Comparison of ENCODE assay signal across 8 cellular contexts in genomic region chr18:51537487-51537886, GRCh38.
A peak's percentile ranks its signal among the peaks of the same experiment; 100 is the strongest.
DNase-seq lines count a peak whose midpoint lies in the region; ATAC-seq and TF ChIP-seq lines count a peak whose summit lies in the region.

No MANE protein-coding gene starts in this region.

- no peak for TF ChIP-seq CTCF in endothelial cell (IDR thresholded peaks at IDR 0.05; ENCODE audit: unreplicated experiment)
- TF ChIP-seq CTCF in neural progenitor cell (IDR thresholded peaks at IDR 0.05), result peak; percentile 61

- H3K9ac ChIP-seq in neural progenitor cell, result no peak overlapping the region

- H3K27me3 ChIP-seq in neural progenitor cell, result no peaks in the 10 kb centered on the region

- peak; percentile 94 for ATAC-seq in GM19025 (IDR thresholded peaks at IDR 0.05; ENCODE audit: low read depth, unreplicated experiment)
- peak; percentile 78 for ATAC-seq in HG03064 (IDR thresholded peaks at IDR 0.05; ENCODE audit: low read depth, unreplicated experiment)
- no peak for ATAC-seq in HG03175 (IDR thresholded peaks at IDR 0.05; ENCODE audit: unreplicated experiment)

- H3K4me3 Mint-ChIP-seq in endothelial cell (ENCODE audit: unreplicated experiment) (no peak overlapping the region), neural progenitor cell (no peak overlapping the region)

- H3K36me3 Mint-ChIP-seq in endothelial cell (ENCODE audit: low read depth, unreplicated experiment) (no peaks in the 10 kb centered on the region), neural progenitor cell (no peaks in the 10 kb centered on the region)

- no peaks in the 10 kb centered on the region for H3K36me3 ChIP-seq in neural progenitor cell

- no peaks in the 10 kb centered on the region for H4K20me1 ChIP-seq in neural progenitor cell (ENCODE audit: low read depth)

- H2AFZ ChIP-seq in neural progenitor cell (replicated peaks), result peak overlapping the region; percentile 51

- no peaks in the 10 kb centered on the region for H3K4me1 Mint-ChIP-seq in endothelial cell (ENCODE audit: unreplicated experiment)
- no peaks in the 10 kb centered on the region for H3K4me1 Mint-ChIP-seq in neural progenitor cell

- H3K9me3 Mint-ChIP-seq in endothelial cell (ENCODE audit: unreplicated experiment) (no peaks in the 10 kb centered on the region), neural progenitor cell (peaks cover 2% of the 10 kb centered on the region)

- no peak overlapping the region for H3K4me3 ChIP-seq in neural progenitor cell

- DNase-seq in NCI-H748 treated with DMSO at 0.1 percent for 48 hours (lab: John Stamatoyannopoulos, UW), result peak; percentile 69
- peak; percentile 28 for DNase-seq in endothelial cell (ENCODE audit: low spot score)
- peak; percentile 68 for DNase-seq in neural progenitor cell (ENCODE audit: low spot score)
- DNase-seq in OCI-M2 (lab: John Stamatoyannopoulos, UW; ENCODE audit: unreplicated experiment), result no peak
- no peak for DNase-seq in G401 (ENCODE audit: low spot score)

- no peaks in the 10 kb centered on the region for H3K4me1 ChIP-seq in neural progenitor cell

- in situ Hi-C loops in G401 (cut with HindIII; ENCODE audit: low sequenced_read_pairs), result no loop called here

- H3K9me3 ChIP-seq in neural progenitor cell (ENCODE audit: low read depth), result no peaks in the 10 kb centered on the region

- H3K27me3 Mint-ChIP-seq in endothelial cell (ENCODE audit: unreplicated experiment) (no peaks in the 10 kb centered on the region), neural progenitor cell (ENCODE audit: insufficient read depth, low read depth) (no peaks in the 10 kb centered on the region)

- no peak overlapping the region for H3K4me2 ChIP-seq in neural progenitor cell

- H3K27ac Mint-ChIP-seq in endothelial cell (ENCODE audit: unreplicated experiment), result no peak overlapping the region
- H3K27ac Mint-ChIP-seq in neural progenitor cell, result no peak overlapping the region

- no peaks in the 10 kb centered on the region for H3F3A ChIP-seq in neural progenitor cell (ENCODE audit: low read depth)

- H3K27ac ChIP-seq in neural progenitor cell, result no peak overlapping the region

- no peaks in the 10 kb centered on the region for H3K79me2 ChIP-seq in neural progenitor cell (ENCODE audit: low read depth)

Comparison
In these comparisons a context has a peak if more than half of its experiments do, and no peak if none do; other contexts are left out.
1. DNase-seq: peak in NCI-H748 treated with DMSO at 0.1 percent for 48 hours (single experiment), endothelial cell (single experiment) and neural progenitor cell (single experiment); none in OCI-M2 (single experiment) and G401 (single experiment).